In the genomic region with DNA sequence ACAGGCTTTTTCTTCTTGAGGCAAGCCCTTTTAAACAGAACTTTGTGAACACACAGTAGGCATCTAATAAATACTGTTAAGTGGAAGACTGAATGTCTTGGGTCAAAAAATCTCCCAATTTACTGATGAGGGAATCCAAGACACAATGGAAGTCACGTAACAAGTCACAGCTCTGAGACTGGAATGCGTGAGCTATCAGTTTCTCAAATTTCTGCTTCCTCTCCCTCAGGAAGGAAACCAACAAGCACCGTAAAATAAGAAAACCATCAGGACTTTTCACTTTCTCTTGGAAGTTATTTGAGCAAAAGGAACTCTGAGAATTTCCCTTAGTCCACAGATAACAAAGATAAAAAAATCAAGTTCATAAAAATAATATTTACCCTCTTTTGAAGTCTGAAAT, we compare ENCODE assay signal across 1 cellular context.
TF ChIP-seq lines count a peak whose summit lies in the region.

No MANE protein-coding gene starts in this region.

TF ChIP-seq in IMR-90, 13 proteins besides CTCF, POLR2A, EP300 and RAD21:
- TF ChIP-seq RCOR1 (IDR thresholded peaks at IDR 0.05; ENCODE audit: insufficient replicate concordance, low read length) (no peak), MAZ (IDR thresholded peaks at IDR 0.05; ENCODE audit: borderline replicate concordance, low read depth, low read length) (no peak), RFX5 (IDR thresholded peaks at IDR 0.05; ENCODE audit: low read depth, low read length) (no peak), CHD1 (IDR thresholded peaks at IDR 0.05; ENCODE audit: low read depth, low read length) (no peak), MXI1 (IDR thresholded peaks at IDR 0.05; ENCODE audit: borderline replicate concordance, low read depth, low read length) (no peak), MAFK (IDR thresholded peaks at IDR 0.05; ENCODE audit: low read depth, low read length) (no peak), FOS (IDR thresholded peaks at IDR 0.05; ENCODE audit: low read depth, low read length) (no peak), NFE2L2 (IDR thresholded peaks at IDR 0.05; ENCODE audit: low read depth, low read length) (no peak), SMC3 (IDR thresholded peaks at IDR 0.05; ENCODE audit: low read depth, low read length) (no peak), CEBPB (IDR thresholded peaks at IDR 0.05; ENCODE audit: low read depth, low read length) (no peak), BHLHE40 (IDR thresholded peaks at IDR 0.05; ENCODE audit: low read depth, low read length) (no peak)
- TF ChIP-seq, protein P1, sequence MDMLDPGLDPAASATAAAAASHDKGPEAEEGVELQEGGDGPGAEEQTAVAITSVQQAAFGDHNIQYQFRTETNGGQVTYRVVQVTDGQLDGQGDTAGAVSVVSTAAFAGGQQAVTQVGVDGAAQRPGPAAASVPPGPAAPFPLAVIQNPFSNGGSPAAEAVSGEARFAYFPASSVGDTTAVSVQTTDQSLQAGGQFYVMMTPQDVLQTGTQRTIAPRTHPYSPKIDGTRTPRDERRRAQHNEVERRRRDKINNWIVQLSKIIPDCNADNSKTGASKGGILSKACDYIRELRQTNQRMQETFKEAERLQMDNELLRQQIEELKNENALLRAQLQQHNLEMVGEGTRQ (IDR thresholded peaks at IDR 0.05; ENCODE audit: low read depth, low read length) = no peak
- TF ChIP-seq, protein P2, sequence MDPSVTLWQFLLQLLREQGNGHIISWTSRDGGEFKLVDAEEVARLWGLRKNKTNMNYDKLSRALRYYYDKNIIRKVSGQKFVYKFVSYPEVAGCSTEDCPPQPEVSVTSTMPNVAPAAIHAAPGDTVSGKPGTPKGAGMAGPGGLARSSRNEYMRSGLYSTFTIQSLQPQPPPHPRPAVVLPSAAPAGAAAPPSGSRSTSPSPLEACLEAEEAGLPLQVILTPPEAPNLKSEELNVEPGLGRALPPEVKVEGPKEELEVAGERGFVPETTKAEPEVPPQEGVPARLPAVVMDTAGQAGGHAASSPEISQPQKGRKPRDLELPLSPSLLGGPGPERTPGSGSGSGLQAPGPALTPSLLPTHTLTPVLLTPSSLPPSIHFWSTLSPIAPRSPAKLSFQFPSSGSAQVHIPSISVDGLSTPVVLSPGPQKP (IDR thresholded peaks at IDR 0.05; ENCODE audit: borderline replicate concordance, low read depth, low read length) = no peak
